Comparison of ENCODE assay signal across 1 cellular context in genomic region chr9:105305834-105306233, GRCh38.
TF ChIP-seq lines count a peak whose summit lies in the region.

No MANE protein-coding gene starts in this region.

TF ChIP-seq in IMR-90, 13 proteins besides CTCF, POLR2A, EP300 and RAD21:
- TF ChIP-seq CHD1 (IDR thresholded peaks at IDR 0.05; ENCODE audit: low read depth, low read length) (no peak), MAFK (IDR thresholded peaks at IDR 0.05; ENCODE audit: low read depth, low read length) (no peak), CEBPB (IDR thresholded peaks at IDR 0.05; ENCODE audit: low read depth, low read length) (no peak)
- TF ChIP-seq, protein P1, sequence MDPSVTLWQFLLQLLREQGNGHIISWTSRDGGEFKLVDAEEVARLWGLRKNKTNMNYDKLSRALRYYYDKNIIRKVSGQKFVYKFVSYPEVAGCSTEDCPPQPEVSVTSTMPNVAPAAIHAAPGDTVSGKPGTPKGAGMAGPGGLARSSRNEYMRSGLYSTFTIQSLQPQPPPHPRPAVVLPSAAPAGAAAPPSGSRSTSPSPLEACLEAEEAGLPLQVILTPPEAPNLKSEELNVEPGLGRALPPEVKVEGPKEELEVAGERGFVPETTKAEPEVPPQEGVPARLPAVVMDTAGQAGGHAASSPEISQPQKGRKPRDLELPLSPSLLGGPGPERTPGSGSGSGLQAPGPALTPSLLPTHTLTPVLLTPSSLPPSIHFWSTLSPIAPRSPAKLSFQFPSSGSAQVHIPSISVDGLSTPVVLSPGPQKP (IDR thresholded peaks at IDR 0.05; ENCODE audit: borderline replicate concordance, low read depth, low read length): no peak
